Comparison of ENCODE assay signal across 19 cellular contexts in the genomic region with DNA sequence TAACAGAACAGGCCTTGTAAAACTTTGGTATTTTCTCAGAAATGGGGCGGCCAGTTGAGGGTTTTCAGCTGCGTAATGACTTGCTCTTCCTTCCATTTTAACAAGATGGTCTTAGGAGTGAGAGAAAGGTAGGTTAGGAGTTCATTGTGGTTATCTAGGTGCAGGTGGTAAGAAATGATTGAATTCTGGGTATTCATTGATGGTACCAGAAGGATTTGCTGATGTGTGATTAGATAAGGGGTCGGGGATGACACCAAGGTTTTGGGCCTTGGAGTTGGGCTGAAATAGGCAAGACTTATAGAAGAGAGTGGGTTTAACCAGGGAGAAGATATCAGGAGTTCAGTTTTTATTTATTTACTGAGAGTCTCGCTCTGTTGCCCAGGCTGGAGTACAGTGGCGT. TPM values are rescaled to one million over a fixed set of nuclear protein-coding genes. Genes with fewer than 3 reads are reported as not detected.
DNase-seq lines count a peak whose midpoint lies in the region; ATAC-seq and TF ChIP-seq lines count a peak whose summit lies in the region.
"Had no signal": no experiment of that assay in that cellular context is flagged by ENCODE, and none has a peak within 500 bp of the region (broad histone marks: within the 10 kb centered on the region; RNA-seq: fewer than 3 reads in every experiment).

No MANE protein-coding gene starts in this region.

- H3K9me3 ChIP-seq in neural cell (ENCODE audit: low read length) = no peaks in the 10 kb centered on the region
- H3K9me3 ChIP-seq: adrenal gland; BLaER1 treated with 17β-estradiol and CSF1 and Interleukin-3, amounts not matched to agents 10 nM and 100 nM; MG63; SJSA1; transverse colon had no signal

- H3K4me1 Mint-ChIP-seq in activated CD4-positive, alpha-beta T cell treated with anti-CD3 and anti-CD28 coated beads for 36 hours = peaks cover 39% of the 10 kb centered on the region
- peaks cover 19 to 41% (median 19%) of the 10 kb centered on the region in 3 donors for H3K4me1 Mint-ChIP-seq in IgD-negative memory B cell
- H3K4me1 Mint-ChIP-seq in activated naive CD8-positive, alpha-beta T cell treated with anti-CD3 and anti-CD28 coated beads, Interleukin-2, amount 50 U/mL, for 24 hours = peaks cover 41% of the 10 kb centered on the region

- H3K4me3 Mint-ChIP-seq in activated CD4-positive, alpha-beta T cell treated with anti-CD3 and anti-CD28 coated beads for 36 hours = no peak overlapping the region
- H3K4me3 Mint-ChIP-seq in IgD-negative memory B cell = peak overlapping the region in 1 of 4 donors; percentile 35
- peak overlapping the region; percentile 16 for H3K4me3 Mint-ChIP-seq in activated naive CD8-positive, alpha-beta T cell treated with anti-CD3 and anti-CD28 coated beads, Interleukin-2, amount 50 U/mL, for 24 hours

- TF ChIP-seq CTCF in neural cell (IDR thresholded peaks at IDR 0.05; ENCODE audit: poor library complexity, severe bottlenecking) = no peak

- no peak overlapping the region for H3K27ac ChIP-seq in neural cell (ENCODE audit: low read length)
- H3K27ac ChIP-seq: BLaER1 treated with 17β-estradiol and CSF1 and Interleukin-3, amounts not matched to agents 10 nM and 100 nM; SJSA1; transverse colon had no signal

- TF ChIP-seq EP300 in neural cell (conservative IDR thresholded peaks at IDR 0.05; ENCODE audit: poor library complexity, severe bottlenecking) = no peak

- no peaks in the 10 kb centered on the region for H3F3A ChIP-seq in neural cell (ENCODE audit: insufficient read depth, low read length, poor library complexity, severe bottlenecking)

- no peak for TF ChIP-seq RAD21 in neural cell (conservative IDR thresholded peaks at IDR 0.05)

- H3K27me3 ChIP-seq in neural cell (ENCODE audit: insufficient read depth, low read depth, low read length) = no peaks in the 10 kb centered on the region
- H3K27me3 ChIP-seq: adrenal gland; BLaER1 treated with 17β-estradiol and CSF1 and Interleukin-3, amounts not matched to agents 10 nM and 100 nM; MG63; SJSA1; transverse colon had no signal

- H3K4me2 ChIP-seq in neural cell (ENCODE audit: low read length) = peak overlapping the region; percentile 19

- no peak for DNase-seq in activated CD4-positive, alpha-beta T cell treated with anti-CD3 and anti-CD28 coated beads for 36 hours
- no peak for DNase-seq in activated CD4-positive, alpha-beta T cell treated with anti-CD3 and anti-CD28 coated beads, Interleukin-2, amount 50 U/mL, for 48 hours
- DNase-seq in activated naive CD8-positive, alpha-beta T cell treated with anti-CD3 and anti-CD28 coated beads, Interleukin-2, amount 50 U/mL, for 24 hours = no peak
- DNase-seq: adrenal gland; DMS53; effector CD4-positive, alpha-beta T cell; hippocampal formation; MG63; NCI-H2029 treated with DMSO at 0.1 percent for 48 hours; NCI-H510A treated with DMSO at 0.1 percent for 48 hours; small intestine; transverse colon had no signal

- H3K36me3 Mint-ChIP-seq in activated CD4-positive, alpha-beta T cell treated with anti-CD3 and anti-CD28 coated beads for 36 hours (ENCODE audit: low read depth) = peaks cover 50% of the 10 kb centered on the region
- no peaks in the 10 kb centered on the region for H3K36me3 Mint-ChIP-seq in IgD-negative memory B cell
- peaks cover 37% of the 10 kb centered on the region for H3K36me3 Mint-ChIP-seq in activated naive CD8-positive, alpha-beta T cell treated with anti-CD3 and anti-CD28 coated beads, Interleukin-2, amount 50 U/mL, for 24 hours (ENCODE audit: low read depth)

- CTCF ChIA-PET in activated CD4-positive, alpha-beta T cell treated with anti-CD3 and anti-CD28 coated beads for 36 hours (lab: Charles Lee) = interaction anchor here (0.7 kb wide), 1 partner anchor 14 kb away, joined by 3 read pairs; no protein-coding TSS in a partner anchor

- H3K9me3 Mint-ChIP-seq in activated CD4-positive, alpha-beta T cell treated with anti-CD3 and anti-CD28 coated beads for 36 hours (ENCODE audit: low read depth) = no peaks in the 10 kb centered on the region
- no peaks in the 10 kb centered on the region for H3K9me3 Mint-ChIP-seq in IgD-negative memory B cell
- no peaks in the 10 kb centered on the region for H3K9me3 Mint-ChIP-seq in activated naive CD8-positive, alpha-beta T cell treated with anti-CD3 and anti-CD28 coated beads, Interleukin-2, amount 50 U/mL, for 24 hours

- no peak overlapping the region for H3K4me3 ChIP-seq in neural cell (ENCODE audit: low read length)
- H3K4me3 ChIP-seq: adrenal gland; BLaER1 treated with 17β-estradiol and CSF1 and Interleukin-3, amounts not matched to agents 10 nM and 100 nM; MG63; SJSA1; transverse colon had no signal

- H3K27me3 Mint-ChIP-seq in activated CD4-positive, alpha-beta T cell treated with anti-CD3 and anti-CD28 coated beads for 36 hours = no peaks in the 10 kb centered on the region
- no peaks in the 10 kb centered on the region for H3K27me3 Mint-ChIP-seq in IgD-negative memory B cell
- H3K27me3 Mint-ChIP-seq in activated naive CD8-positive, alpha-beta T cell treated with anti-CD3 and anti-CD28 coated beads, Interleukin-2, amount 50 U/mL, for 24 hours = no peaks in the 10 kb centered on the region

- intact Hi-C loops in activated CD4-positive, alpha-beta T cell treated with anti-CD3 and anti-CD28 coated beads for 36 hours (cut with DNase I, micrococcal nuclease) = no loop called here

- H3K36me3 ChIP-seq in neural cell (ENCODE audit: insufficient read depth, low read length) = no peaks in the 10 kb centered on the region

- no peak for ATAC-seq in activated CD4-positive, alpha-beta T cell treated with anti-CD3 and anti-CD28 coated beads for 36 hours
- ATAC-seq in activated naive CD8-positive, alpha-beta T cell treated with anti-CD3 and anti-CD28 coated beads, Interleukin-2, amount 50 U/mL, for 24 hours = no peak
- no peak for ATAC-seq in GM18870 (IDR thresholded peaks at IDR 0.05; ENCODE audit: unreplicated experiment)
- ATAC-seq in GM21619 (IDR thresholded peaks at IDR 0.05; ENCODE audit: unreplicated experiment) = no peak
- no peak for ATAC-seq in HG03108 (IDR thresholded peaks at IDR 0.05; ENCODE audit: unreplicated experiment)

- H2AFZ ChIP-seq in neural cell (ENCODE audit: low read depth, low read length) = no peak overlapping the region

- peaks cover 40% of the 10 kb centered on the region for H3K79me2 ChIP-seq in neural cell (replicated peaks; ENCODE audit: insufficient read depth, low read length)

- POLR2A ChIA-PET in activated CD4-positive, alpha-beta T cell treated with anti-CD3 and anti-CD28 coated beads for 36 hours (lab: Charles Lee) = no interaction called here

- H3K9me2 ChIP-seq in neural cell (ENCODE audit: insufficient read depth, low read length) = no peaks in the 10 kb centered on the region

- peak overlapping the region; percentile 69 for H3K27ac Mint-ChIP-seq in activated CD4-positive, alpha-beta T cell treated with anti-CD3 and anti-CD28 coated beads for 36 hours
- H3K27ac Mint-ChIP-seq in IgD-negative memory B cell = peak overlapping the region in 2 of 3 donors; percentile 11 to 20
- H3K27ac Mint-ChIP-seq in activated naive CD8-positive, alpha-beta T cell treated with anti-CD3 and anti-CD28 coated beads, Interleukin-2, amount 50 U/mL, for 24 hours = peak overlapping the region; percentile 18

- no peaks in the 10 kb centered on the region for H4K20me1 ChIP-seq in neural cell (ENCODE audit: insufficient read depth)

- no peak overlapping the region for H3K9ac ChIP-seq in neural cell (ENCODE audit: low read length)
- H3K9ac ChIP-seq: BLaER1 treated with 17β-estradiol and CSF1 and Interleukin-3, amounts not matched to agents 10 nM and 100 nM had no signal

TF ChIP-seq in neural cell, 6 proteins besides CTCF, POLR2A, EP300 and RAD21:
- TF ChIP-seq, protein P1, sequence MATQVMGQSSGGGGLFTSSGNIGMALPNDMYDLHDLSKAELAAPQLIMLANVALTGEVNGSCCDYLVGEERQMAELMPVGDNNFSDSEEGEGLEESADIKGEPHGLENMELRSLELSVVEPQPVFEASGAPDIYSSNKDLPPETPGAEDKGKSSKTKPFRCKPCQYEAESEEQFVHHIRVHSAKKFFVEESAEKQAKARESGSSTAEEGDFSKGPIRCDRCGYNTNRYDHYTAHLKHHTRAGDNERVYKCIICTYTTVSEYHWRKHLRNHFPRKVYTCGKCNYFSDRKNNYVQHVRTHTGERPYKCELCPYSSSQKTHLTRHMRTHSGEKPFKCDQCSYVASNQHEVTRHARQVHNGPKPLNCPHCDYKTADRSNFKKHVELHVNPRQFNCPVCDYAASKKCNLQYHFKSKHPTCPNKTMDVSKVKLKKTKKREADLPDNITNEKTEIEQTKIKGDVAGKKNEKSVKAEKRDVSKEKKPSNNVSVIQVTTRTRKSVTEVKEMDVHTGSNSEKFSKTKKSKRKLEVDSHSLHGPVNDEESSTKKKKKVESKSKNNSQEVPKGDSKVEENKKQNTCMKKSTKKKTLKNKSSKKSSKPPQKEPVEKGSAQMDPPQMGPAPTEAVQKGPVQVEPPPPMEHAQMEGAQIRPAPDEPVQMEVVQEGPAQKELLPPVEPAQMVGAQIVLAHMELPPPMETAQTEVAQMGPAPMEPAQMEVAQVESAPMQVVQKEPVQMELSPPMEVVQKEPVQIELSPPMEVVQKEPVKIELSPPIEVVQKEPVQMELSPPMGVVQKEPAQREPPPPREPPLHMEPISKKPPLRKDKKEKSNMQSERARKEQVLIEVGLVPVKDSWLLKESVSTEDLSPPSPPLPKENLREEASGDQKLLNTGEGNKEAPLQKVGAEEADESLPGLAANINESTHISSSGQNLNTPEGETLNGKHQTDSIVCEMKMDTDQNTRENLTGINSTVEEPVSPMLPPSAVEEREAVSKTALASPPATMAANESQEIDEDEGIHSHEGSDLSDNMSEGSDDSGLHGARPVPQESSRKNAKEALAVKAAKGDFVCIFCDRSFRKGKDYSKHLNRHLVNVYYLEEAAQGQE (IDR thresholded peaks at IDR 0.05; ENCODE audit: borderline replicate concordance) = no peak

RNA-seq across cellular contexts. Expression of a gene that starts 2.6 kb away (rescaled TPM):
- total RNA-seq in activated CD4-positive, alpha-beta T cell treated with anti-CD3 and anti-CD28 coated beads for 36 hours = 100 to 1,000 TPM; 257 to 328 TPM
- polyA plus RNA-seq in IgD-negative memory B cell (177 TPM), neural cell (55.3 and 60.5 TPM in 2 replicates)
- 52.3 and 56.0 TPM in 2 replicates for polyA minus RNA-seq in neural cell

RNA-seq across cellular contexts. Expression of a gene that starts 2.7 kb away (rescaled TPM):
- 10 to 100 TPM; 47.5 to 50.5 TPM for total RNA-seq in activated CD4-positive, alpha-beta T cell treated with anti-CD3 and anti-CD28 coated beads for 36 hours
- polyA plus RNA-seq in IgD-negative memory B cell = 63.2 TPM
- 59.9 and 62.0 TPM in 2 replicates for polyA plus RNA-seq in neural cell
- polyA minus RNA-seq in neural cell = 18.3 and 28.4 TPM in 2 replicates

RNA-seq across cellular contexts. Expression of a gene that starts 56.1 kb away (rescaled TPM):
- 10 to 100 TPM; 14.5 to 15.3 TPM for total RNA-seq in activated CD4-positive, alpha-beta T cell treated with anti-CD3 and anti-CD28 coated beads for 36 hours
- polyA plus RNA-seq in IgD-negative memory B cell = 32.2 TPM
- polyA plus RNA-seq in neural cell = 39.1 and 50.4 TPM in 2 replicates
- polyA minus RNA-seq in neural cell = 20.3 and 23.9 TPM in 2 replicates

Comparison
In these comparisons a context has a peak if more than half of its experiments do, and no peak if none do; other contexts are left out.
1. H3K27ac Mint-ChIP-seq: peak in every context shown above with its lines; median percentile 69 in activated CD4-positive, alpha-beta T cell treated with anti-CD3 and anti-CD28 coated beads for 36 hours; 18 in activated naive CD8-positive, alpha-beta T cell treated with anti-CD3 and anti-CD28 coated beads, Interleukin-2, amount 50 U/mL, for 24 hours; 16 in IgD-negative memory B cell.